Comparison of ENCODE assay signal across 14 cellular contexts in the genomic region with DNA sequence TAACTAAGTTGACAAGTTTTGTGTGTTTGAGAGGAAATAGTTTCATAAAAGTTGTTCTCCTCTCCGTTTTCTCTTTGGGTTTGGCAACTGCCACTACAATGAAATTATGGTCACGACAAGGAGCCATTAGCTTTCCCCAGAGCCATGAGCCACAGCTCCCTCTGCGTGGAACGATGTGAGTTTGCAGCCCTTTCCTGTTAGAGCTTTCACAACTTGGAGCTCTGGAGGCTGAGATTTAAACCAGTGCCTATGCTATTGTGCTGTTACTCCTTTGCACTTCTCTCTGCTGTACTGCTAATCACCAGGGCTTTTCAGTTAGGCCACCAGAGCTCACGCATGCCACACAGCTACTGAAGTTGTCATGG. TPM values are rescaled to one million over a fixed set of nuclear protein-coding genes. Genes with fewer than 3 reads are reported as not detected.
DNase-seq lines count a peak whose midpoint lies in the region; ATAC-seq and TF ChIP-seq lines count a peak whose summit lies in the region.
"Had no signal": no experiment of that assay in that cellular context is flagged by ENCODE, and none has a peak within 500 bp of the region (broad histone marks: within the 10 kb centered on the region; RNA-seq: fewer than 3 reads in every experiment).

No MANE protein-coding gene starts in this region.

- H3F3A ChIP-seq in GM23338 (replicated peaks; ENCODE audit: low read depth) = no peaks in the 10 kb centered on the region

- no peak for TF ChIP-seq POLR2A in prostate gland (IDR thresholded peaks at IDR 0.05)

- WGBS in mesenchymal stem cell = 70% methylated on average over 4 of the region's 5 CpGs
- WGBS in prostate gland = 59% methylated on average over 5 of the region's 5 CpGs

- no peak overlapping the region for H4K91ac ChIP-seq in mesenchymal stem cell (ENCODE audit: low read length)

- no peaks in the 10 kb centered on the region for H3K36me3 ChIP-seq in mesenchymal stem cell (ENCODE audit: control insufficient read depth in 1 of 2, insufficient read depth in 2 of 2, low read depth in 1 of 2, low read length in 2 of 2)
- no peaks in the 10 kb centered on the region for H3K36me3 ChIP-seq in prostate gland
- H3K36me3 ChIP-seq in GM23338 (ENCODE audit: insufficient read depth) = no peaks in the 10 kb centered on the region

- H3K4me3 Mint-ChIP-seq in activated naive CD8-positive, alpha-beta T cell treated with anti-CD3 and anti-CD28 coated beads for 36 hours = no peak overlapping the region
- H3K4me3 Mint-ChIP-seq in GM23338 = no peak overlapping the region
- H3K4me3 Mint-ChIP-seq: immature natural killer cell had no signal

- H3K4me3 ChIP-seq in mesenchymal stem cell (ENCODE audit: insufficient read depth in 1 of 2, low read depth in 1 of 2, low read length in 2 of 2) (peak overlapping the region in 1 of 2 experiments; percentile 19), prostate gland (no peak overlapping the region), GM23338 (no peak overlapping the region)

- no peaks in the 10 kb centered on the region for H3K9me3 Mint-ChIP-seq in activated naive CD8-positive, alpha-beta T cell treated with anti-CD3 and anti-CD28 coated beads for 36 hours
- H3K9me3 Mint-ChIP-seq in GM23338 = peaks cover 2% of the 10 kb centered on the region; the same call in 2 of the 3 replicates

- H3K14ac ChIP-seq in mesenchymal stem cell (ENCODE audit: low read length in 2 of 2) = no peak overlapping the region

- H3K4me1 Mint-ChIP-seq in activated naive CD8-positive, alpha-beta T cell treated with anti-CD3 and anti-CD28 coated beads for 36 hours = no peaks in the 10 kb centered on the region
- H3K4me1 Mint-ChIP-seq in GM23338 = no peaks in the 10 kb centered on the region
- H3K4me1 Mint-ChIP-seq: immature natural killer cell had no signal

- H3K4me1 ChIP-seq in mesenchymal stem cell (ENCODE audit: control insufficient read depth, insufficient read depth, low read depth, low read length) = peaks cover 5% of the 10 kb centered on the region
- H3K4me1 ChIP-seq in prostate gland (replicated peaks) = no peaks in the 10 kb centered on the region
- H3K4me1 ChIP-seq in GM23338 (ENCODE audit: insufficient read depth) = no peaks in the 10 kb centered on the region
- H3K4me1 ChIP-seq: Caco-2 had no signal

- no peak overlapping the region for H3K27ac Mint-ChIP-seq in activated naive CD8-positive, alpha-beta T cell treated with anti-CD3 and anti-CD28 coated beads for 36 hours
- no peak overlapping the region for H3K27ac Mint-ChIP-seq in GM23338
- H3K27ac Mint-ChIP-seq: immature natural killer cell had no signal

- intact Hi-C loops in prostate gland (cut with DNase I) = no loop called here

- no peak overlapping the region for H3K4me2 ChIP-seq in mesenchymal stem cell (ENCODE audit: low read length, poor library complexity, severe bottlenecking)
- H3K4me2 ChIP-seq in GM23338 = no peak overlapping the region

- H3K79me2 ChIP-seq in GM23338 (replicated peaks; ENCODE audit: insufficient read depth) = no peaks in the 10 kb centered on the region

- H3K4ac ChIP-seq in mesenchymal stem cell (ENCODE audit: low read depth in 1 of 2, low read length in 2 of 2) = no peak overlapping the region

- no peaks in the 10 kb centered on the region for H3K79me1 ChIP-seq in mesenchymal stem cell (replicated peaks; ENCODE audit: low read length, poor library complexity, severe bottlenecking)

- H3K18ac ChIP-seq in mesenchymal stem cell (ENCODE audit: low read depth in 1 of 2, low read length in 2 of 2) = no peak overlapping the region

- H3K27me3 Mint-ChIP-seq in activated naive CD8-positive, alpha-beta T cell treated with anti-CD3 and anti-CD28 coated beads for 36 hours = peaks cover 7% of the 10 kb centered on the region
- H3K27me3 Mint-ChIP-seq in GM23338 (ENCODE audit: insufficient read depth, low read depth, poor library complexity) = no peaks in the 10 kb centered on the region

- H2AFZ ChIP-seq in mesenchymal stem cell (ENCODE audit: low read depth, low read length) (no peak overlapping the region), GM23338 (no peak overlapping the region)

- H3K9ac ChIP-seq in mesenchymal stem cell (ENCODE audit: low read length) = peak overlapping the region; percentile 3

- H2BK120ac ChIP-seq in mesenchymal stem cell (ENCODE audit: low read depth, low read length) = no peak overlapping the region

- H3K9me3 ChIP-seq in mesenchymal stem cell (ENCODE audit: control insufficient read depth, low read length) (no peaks in the 10 kb centered on the region), prostate gland (no peaks in the 10 kb centered on the region)
- H3K9me3 ChIP-seq: Caco-2 had no signal

- H2BK12ac ChIP-seq in mesenchymal stem cell (ENCODE audit: low read length in 2 of 2) = no peak overlapping the region

- no peak overlapping the region for H3K23ac ChIP-seq in mesenchymal stem cell (ENCODE audit: low read length in 2 of 2)

- H4K20me1 ChIP-seq in GM23338 (replicated peaks; ENCODE audit: insufficient read depth) = no peaks in the 10 kb centered on the region

- no peak overlapping the region for H2AK5ac ChIP-seq in mesenchymal stem cell (ENCODE audit: low read length, severe bottlenecking)

- DNase-seq in Kasumi-1 (lab: John Stamatoyannopoulos, UW) (peak; percentile 29 to 43), mesenchymal stem cell (no peak), prostate gland (ENCODE audit: low spot score) (no peak), GM23338 (ENCODE audit: low spot score) (no peak)
- DNase-seq in stimulated activated CD4-positive, alpha-beta T cell treated with anti-CD3 and anti-CD28 coated beads, Interleukin-4, amount 100 ng/mL, for 1 hour = no peak
- no peak for DNase-seq in activated naive CD8-positive, alpha-beta T cell treated with anti-CD3 and anti-CD28 coated beads for 36 hours
- DNase-seq: activated naive CD4-positive, alpha-beta T cell treated with Interleukin-2 at 50 U/mL for 16 hours; Caco-2; H7; immature natural killer cell; NCI-H82; small intestine had no signal

- TF ChIP-seq CTCF in prostate gland (IDR thresholded peaks at IDR 0.05) (no peak), GM23338 (conservative IDR thresholded peaks at IDR 0.05; ENCODE audit: low read depth in 2 of 2) (no peak)

- H3K9me2 ChIP-seq in GM23338 (ENCODE audit: insufficient read depth) = no peaks in the 10 kb centered on the region

- no peak overlapping the region for H3K27ac ChIP-seq in mesenchymal stem cell (ENCODE audit: low read length, poor library complexity, severe bottlenecking)
- H3K27ac ChIP-seq in prostate gland = no peak overlapping the region
- H3K27ac ChIP-seq in GM23338 (ENCODE audit: low read depth) = no peak overlapping the region

- no peak overlapping the region for H2BK5ac ChIP-seq in mesenchymal stem cell (ENCODE audit: low read depth, low read length, poor library complexity, severe bottlenecking)

- H4K8ac ChIP-seq in mesenchymal stem cell (ENCODE audit: low read length) = no peak overlapping the region

- no peak overlapping the region for H2BK15ac ChIP-seq in mesenchymal stem cell (ENCODE audit: low read depth, poor library complexity, severe bottlenecking)

- H3K27me3 ChIP-seq in mesenchymal stem cell (ENCODE audit: control insufficient read depth in 1 of 2, insufficient read depth in 1 of 2, low read length in 2 of 2) = no peaks in the 10 kb centered on the region
- H3K27me3 ChIP-seq in prostate gland (replicated peaks; ENCODE audit: insufficient read depth) = no peaks in the 10 kb centered on the region
- no peaks in the 10 kb centered on the region for H3K27me3 ChIP-seq in GM23338 (ENCODE audit: insufficient read depth)

- no peaks in the 10 kb centered on the region for H3K36me3 Mint-ChIP-seq in activated naive CD8-positive, alpha-beta T cell treated with anti-CD3 and anti-CD28 coated beads for 36 hours
- H3K36me3 Mint-ChIP-seq in GM23338 (ENCODE audit: low read depth) = no peaks in the 10 kb centered on the region
- H3K36me3 Mint-ChIP-seq: immature natural killer cell had no signal

- ATAC-seq in GM18498 (IDR thresholded peaks at IDR 0.05; ENCODE audit: unreplicated experiment) = peak; percentile 52
- peak; percentile 45 for ATAC-seq in GM21447 (IDR thresholded peaks at IDR 0.05; ENCODE audit: unreplicated experiment)
- ATAC-seq in GM23338 = no peak

TF ChIP-seq in GM23338, 12 proteins besides CTCF, POLR2A, EP300 and RAD21:
- TF ChIP-seq POLR2AphosphoS5 (IDR thresholded peaks at IDR 0.05; ENCODE audit: low read depth) = no peak
- no peak for TF ChIP-seq ZNF114 (CRISPR knock-in tag; IDR thresholded peaks at IDR 0.05)
- no peak for TF ChIP-seq EZH2phosphoT487 (IDR thresholded peaks at IDR 0.05; ENCODE audit: unreplicated experiment)
- no peak for TF ChIP-seq NANOG (IDR thresholded peaks at IDR 0.05; ENCODE audit: borderline replicate concordance)
- TF ChIP-seq ETS1 (IDR thresholded peaks at IDR 0.05) = no peak
- TF ChIP-seq STAT1 (IDR thresholded peaks at IDR 0.05; ENCODE audit: unreplicated experiment) = no peak
TF ChIP-seq in GM23338: peak in this region for 0.

RNA-seq across cellular contexts. Expression of gene TXNDC5, which starts 29.3 kb away (rescaled TPM):
- 242 TPM for polyA plus RNA-seq in mesenchymal stem cell (2013, experiment 1 of 2)
- 248 TPM for polyA plus RNA-seq in mesenchymal stem cell (2013, experiment 2 of 2)
- 100 to 1,000 TPM; 123 to 128 TPM for total RNA-seq in prostate gland
- 10 to 100 TPM; 62.1 to 65.0 TPM for total RNA-seq in activated naive CD8-positive, alpha-beta T cell treated with anti-CD3 and anti-CD28 coated beads for 36 hours
- 197 and 210 TPM in 2 replicates for total RNA-seq in GM23338 (2014; rRNA removed; shearing (Covaris generic))
- polyA plus RNA-seq in GM23338 (2016; fragmentation: Nextera tagmentation; extraction: Ambion mirVana) = 42.9 and 45.4 TPM in 2 replicates

Comparison
In these comparisons a context has a peak if more than half of its experiments do, and no peak if none do; other contexts are left out.
1. DNase-seq: peak in Kasumi-1 (2 of 2); none in mesenchymal stem cell (single experiment), stimulated activated CD4-positive, alpha-beta T cell treated with anti-CD3 and anti-CD28 coated beads, Interleukin-4, amount 100 ng/mL, for 1 hour (single experiment), prostate gland (single experiment), activated naive CD8-positive, alpha-beta T cell treated with anti-CD3 and anti-CD28 coated beads for 36 hours (single experiment) and GM23338 (single experiment).